Comparison of ENCODE assay signal across 10 cellular contexts in genomic region chr7:28853150-28853549, GRCh38.
DNase-seq lines count a peak whose midpoint lies in the region; ATAC-seq, FAIRE-seq and TF ChIP-seq lines count a peak whose summit lies in the region.
"Had no signal": no experiment of that assay in that cellular context is flagged by ENCODE, and none has a peak within 500 bp of the region (broad histone marks: within the 10 kb centered on the region; RNA-seq: fewer than 3 reads in every experiment).

No MANE protein-coding gene starts in this region.

- H3K9me3 Mint-ChIP-seq in nephron, result no peaks in the 10 kb centered on the region

- in situ Hi-C loops in Caki2 (cut with HindIII; ENCODE audit: low pct_unique_long_range_greater_than_20kb, low sequenced_read_pairs), result no loop called here

- H3K4me3 Mint-ChIP-seq in nephron, result peak overlapping the region; percentile 77 to 84 (median 83)

- peaks cover 16% of the 10 kb centered on the region for H3K4me1 Mint-ChIP-seq in nephron

- no peak for TF ChIP-seq CTCF in nephron (IDR thresholded peaks at IDR 0.05; ENCODE audit: unreplicated experiment in 3 of 3)

- no peaks in the 10 kb centered on the region for H3K36me3 Mint-ChIP-seq in nephron (ENCODE audit: low read depth)

- DNase-seq in Caki2 (ENCODE audit: low read depth) (peak; percentile 20), KG1 (lab: John Stamatoyannopoulos, UW) (peak; percentile 21), astrocyte of the hippocampus (ENCODE audit: low read depth, low spot score) (peak; percentile 20), GM19238 (ENCODE audit: insufficient read length, low spot score) (no peak), GM12892 (ENCODE audit: insufficient read length) (no peak), dedifferentiated amniotic fluid mesenchymal stem cell (ENCODE audit: extremely low spot score) (no peak)
- DNase-seq: activated gamma-delta T cell treated with Interleukin-2 at 50 U/mL for 16 hours had no signal

- no peak for ATAC-seq in GM21576 (IDR thresholded peaks at IDR 0.05; ENCODE audit: unreplicated experiment)

- FAIRE-seq in GM12892 (lab: Jason Lieb, UNC), result no peak
- FAIRE-seq: TTC549 had no signal

- TF ChIP-seq POLR2A in GM12892 (IDR thresholded peaks at IDR 0.05; ENCODE audit: low read depth, low read length), result no peak

- H3K27me3 Mint-ChIP-seq in nephron (ENCODE audit: low read depth), result peaks cover 9% of the 10 kb centered on the region

- peak overlapping the region; percentile 46 to 68 (median 63) for H3K27ac Mint-ChIP-seq in nephron

Comparison
In these comparisons a context has a peak if more than half of its experiments do, and no peak if none do; other contexts are left out.
1. DNase-seq: peak in Caki2 (single experiment), KG1 (single experiment) and astrocyte of the hippocampus (single experiment); none in GM19238 (single experiment), GM12892 (single experiment) and dedifferentiated amniotic fluid mesenchymal stem cell (single experiment).